In genomic region chr4:138192113-138192512, GRCh38 we compare ENCODE assay signal across 13 cellular contexts.
DNase-seq lines count a peak whose midpoint lies in the region; ATAC-seq and TF ChIP-seq lines count a peak whose summit lies in the region.
"Had no signal": no experiment of that assay in that cellular context is flagged by ENCODE, and none has a peak within 500 bp of the region (broad histone marks: within the 10 kb centered on the region; RNA-seq: fewer than 3 reads in every experiment).

No MANE protein-coding gene starts in this region.

- no peak overlapping the region for H3K4me3 ChIP-seq in astrocyte of the spinal cord (ENCODE audit: low read depth, low read length)
- H3K4me3 ChIP-seq: Peyer's patch had no signal

- TF ChIP-seq CTCF in astrocyte of the spinal cord (IDR thresholded peaks at IDR 0.05; ENCODE audit: low read depth, low read length): no peak

- peak; percentile 5 for DNase-seq in ACHN
- DNase-seq in HS-27A (ENCODE audit: low read depth): peak; percentile 15
- DNase-seq in astrocyte of the spinal cord (ENCODE audit: low read depth, low spot score): peak; percentile 17
- no peak for DNase-seq in SKM-1 treated with dmso at 0.1 percent for 144 hours (lab: John Stamatoyannopoulos, UW; ENCODE audit: unreplicated experiment)
- no peak for DNase-seq in NCI-H1105 (lab: John Stamatoyannopoulos, UW)
- no peak for DNase-seq in stimulated activated CD4-positive, alpha-beta T cell treated with anti-CD3 and anti-CD28 coated beads, Interleukin-15, amount 100 ng/mL, for 24 hours
- DNase-seq: activated B cell treated with CpG ODN at 0.5 μM for 24 hours; activated naive CD4-positive, alpha-beta T cell treated with anti-CD3 and anti-CD28 coated beads for 36 hours; BE2C; NCI-H1694; Peyer's patch had no signal

- in situ Hi-C loops in ACHN (cut with HindIII; ENCODE audit: low pct_ligation_motif_present, low pct_unique_long_range_greater_than_20kb, low sequenced_read_pairs): no loop called here
- in situ Hi-C loops in astrocyte of the spinal cord (cut with HindIII; ENCODE audit: low sequenced_read_pairs): no loop called here

- ATAC-seq in GM18870 (IDR thresholded peaks at IDR 0.05; ENCODE audit: unreplicated experiment): peak; percentile 39
- no peak for ATAC-seq in HG02571 (IDR thresholded peaks at IDR 0.05; ENCODE audit: unreplicated experiment)

Comparison
In these comparisons a context has a peak if more than half of its experiments do, and no peak if none do; other contexts are left out.
1. DNase-seq: peak in ACHN (single experiment), HS-27A (single experiment) and astrocyte of the spinal cord (single experiment); none in SKM-1 treated with dmso at 0.1 percent for 144 hours (single experiment), NCI-H1105 (single experiment) and stimulated activated CD4-positive, alpha-beta T cell treated with anti-CD3 and anti-CD28 coated beads, Interleukin-15, amount 100 ng/mL, for 24 hours (single experiment).